Comparison of ENCODE assay signal across 25 cellular contexts in the genomic region with DNA sequence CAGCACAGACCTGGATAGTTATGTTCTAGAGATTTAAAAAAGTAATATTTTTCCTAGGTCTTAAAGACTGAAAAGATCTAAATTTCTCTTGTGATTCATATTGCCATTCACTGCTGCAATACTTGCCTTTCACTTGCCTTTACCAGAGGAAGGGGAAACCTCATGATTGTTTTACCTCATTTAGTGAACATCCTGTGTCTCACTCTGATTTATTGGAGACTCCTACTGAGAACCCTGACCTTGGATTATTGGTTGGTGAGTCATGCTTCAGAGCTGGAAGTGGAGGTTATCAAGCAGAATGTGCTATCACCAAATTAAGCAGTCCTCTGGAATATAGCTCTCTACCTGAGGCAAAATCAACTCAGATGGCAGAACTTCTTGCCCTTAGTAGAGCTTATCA.
A peak's percentile ranks its signal among the peaks of the same experiment; 100 is the strongest.
DNase-seq lines count a peak whose midpoint lies in the region; ATAC-seq and TF ChIP-seq lines count a peak whose summit lies in the region.
"Had no signal": no experiment of that assay in that cellular context is flagged by ENCODE, and none has a peak within 500 bp of the region (broad histone marks: within the 10 kb centered on the region; RNA-seq: fewer than 3 reads in every experiment).

No MANE protein-coding gene starts in this region.

- no peaks in the 10 kb centered on the region for H3K27me3 ChIP-seq in CD8-positive, alpha-beta memory T cell (ENCODE audit: insufficient read depth, low read length, poor library complexity, severe bottlenecking)
- H3K27me3 ChIP-seq in dorsolateral prefrontal cortex: no peaks in the 10 kb centered on the region
- H3K27me3 ChIP-seq: ascending aorta, heart left ventricle, uterus had no signal

- H3K4me1 ChIP-seq in CD8-positive, alpha-beta memory T cell (ENCODE audit: insufficient read depth, low read length): no peaks in the 10 kb centered on the region
- H3K4me1 ChIP-seq: ascending aorta, heart left ventricle, uterus had no signal

- H3K36me3 Mint-ChIP-seq in CD8-positive, alpha-beta memory T cell: no peaks in the 10 kb centered on the region
- H3K36me3 Mint-ChIP-seq: activated naive CD8-positive, alpha-beta T cell; CD4-positive, CD25-positive, alpha-beta regulatory T cell; stimulated activated naive B cell treated with anti-CD40 and anti-IgM and Interleukin-4, amounts not matched to agents 10 μg/mL and 1 μg/mL and 100 μg/mL, for 72 hours; WTC11 had no signal

- POLR2A ChIA-PET in CD8-positive, alpha-beta memory T cell (lab: Charles Lee): no interaction called here

- peaks cover 0 to 4% of the 10 kb centered on the region in 2 donors for H3K27me3 Mint-ChIP-seq in CD8-positive, alpha-beta memory T cell
- H3K27me3 Mint-ChIP-seq: activated T-helper 17 cell treated with anti-CD3 and anti-CD28 coated beads, Interleukin-2, amount 50 U/mL, for 72 hours; CD4-positive, CD25-positive, alpha-beta regulatory T cell; stimulated activated naive B cell treated with anti-CD40 and anti-IgM and Interleukin-4, amounts not matched to agents 10 μg/mL and 1 μg/mL and 100 μg/mL, for 72 hours had no signal

- CTCF ChIA-PET in CD8-positive, alpha-beta memory T cell (lab: Charles Lee): no interaction called here

- DNase-seq in ELR (ENCODE audit: low read depth) (peak; percentile 34), RKO (ENCODE audit: low spot score) (peak; percentile 11), dermis blood vessel endothelial cell (peak; percentile 55), omental fat pad (ENCODE audit: low spot score) (no peak), SK-N-DZ (ENCODE audit: low spot score) (no peak), dorsolateral prefrontal cortex (no peak)
- no peak for DNase-seq in CD8-positive, alpha-beta memory T cell
- DNase-seq: activated CD4-positive, alpha-beta T cell treated with anti-CD3 and anti-CD28 coated beads, Interleukin-2, amount 50 U/mL, for 4 hours; activated CD8-positive, alpha-beta memory T cell treated with anti-CD3 and anti-CD28 coated beads, Interleukin-2, amount 50 U/mL, for 4 hours; CD4-positive, CD25-positive, alpha-beta regulatory T cell; DMS 273 treated with DMSO at 0.1 percent for 48 hours; heart left ventricle; NCI-H1048; NCI-H1930; NCI-H2227 treated with DMSO at 0.1 percent for 48 hours; small intestine; stimulated activated CD4-positive, alpha-beta T cell treated with anti-CD3 and anti-CD28 coated beads, Interleukin-2, amount 100 ng/mL, for 24 hours; stimulated activated naive B cell treated with anti-CD40 and anti-IgM and Interleukin-4, amounts not matched to agents 10 μg/mL and 1 μg/mL and 100 μg/mL, for 72 hours; uterus had no signal

- H3K27ac ChIP-seq in CD8-positive, alpha-beta memory T cell (ENCODE audit: low read depth, low read length): no peak overlapping the region
- H3K27ac ChIP-seq in dorsolateral prefrontal cortex: no peak overlapping the region
- H3K27ac ChIP-seq: ascending aorta, heart left ventricle, KMS-11, uterus had no signal

- no peaks in the 10 kb centered on the region for H3K4me1 Mint-ChIP-seq in CD8-positive, alpha-beta memory T cell
- H3K4me1 Mint-ChIP-seq: activated T-helper 17 cell treated with anti-CD3 and anti-CD28 coated beads, Interleukin-2, amount 50 U/mL, for 72 hours; CD4-positive, CD25-positive, alpha-beta regulatory T cell; stimulated activated naive B cell treated with anti-CD40 and anti-IgM and Interleukin-4, amounts not matched to agents 10 μg/mL and 1 μg/mL and 100 μg/mL, for 72 hours had no signal

- intact Hi-C loops in dorsolateral prefrontal cortex (cut with DNase I): no loop called here

- H3K9me3 ChIP-seq in CD8-positive, alpha-beta memory T cell (ENCODE audit: low read length): no peaks in the 10 kb centered on the region
- H3K9me3 ChIP-seq: ascending aorta, heart left ventricle, uterus had no signal

- peaks cover 0 to 4% (median 0%) of the 10 kb centered on the region in 5 donors for H3K9me3 Mint-ChIP-seq in CD8-positive, alpha-beta memory T cell
- H3K9me3 Mint-ChIP-seq: activated T-helper 17 cell treated with anti-CD3 and anti-CD28 coated beads, Interleukin-2, amount 50 U/mL, for 72 hours; WTC11 had no signal

- no peak overlapping the region for H3K27ac Mint-ChIP-seq in CD8-positive, alpha-beta memory T cell
- H3K27ac Mint-ChIP-seq: activated naive CD8-positive, alpha-beta T cell; activated T-helper 17 cell treated with anti-CD3 and anti-CD28 coated beads, Interleukin-2, amount 50 U/mL, for 72 hours; CD4-positive, CD25-positive, alpha-beta regulatory T cell; stimulated activated naive B cell treated with anti-CD40 and anti-IgM and Interleukin-4, amounts not matched to agents 10 μg/mL and 1 μg/mL and 100 μg/mL, for 72 hours; WTC11 had no signal

- no peak overlapping the region for H3K4me3 Mint-ChIP-seq in CD8-positive, alpha-beta memory T cell
- H3K4me3 Mint-ChIP-seq: activated naive CD8-positive, alpha-beta T cell; activated T-helper 17 cell treated with anti-CD3 and anti-CD28 coated beads, Interleukin-2, amount 50 U/mL, for 72 hours; CD4-positive, CD25-positive, alpha-beta regulatory T cell; stimulated activated naive B cell treated with anti-CD40 and anti-IgM and Interleukin-4, amounts not matched to agents 10 μg/mL and 1 μg/mL and 100 μg/mL, for 72 hours; WTC11 had no signal

- no peaks in the 10 kb centered on the region for H3K36me3 ChIP-seq in CD8-positive, alpha-beta memory T cell (ENCODE audit: insufficient read depth, low read length)
- H3K36me3 ChIP-seq: ascending aorta, heart left ventricle, uterus had no signal

- peak; percentile 54 for ATAC-seq in omental fat pad (ENCODE audit: low FRiP score)
- no peak for ATAC-seq in GM18502 (IDR thresholded peaks at IDR 0.05; ENCODE audit: poor library complexity, unreplicated experiment)
- ATAC-seq: activated T-helper 17 cell treated with anti-CD3 and anti-CD28 coated beads, Interleukin-2, amount 50 U/mL, for 72 hours; heart left ventricle; stimulated activated naive B cell treated with anti-CD40 and anti-IgM and Interleukin-4, amounts not matched to agents 10 μg/mL and 1 μg/mL and 100 μg/mL, for 72 hours; WTC11 had no signal

- no peak for TF ChIP-seq CTCF in omental fat pad (IDR thresholded peaks at IDR 0.05)
- no peak for TF ChIP-seq CTCF in dorsolateral prefrontal cortex (IDR thresholded peaks at IDR 0.05 in 54 of 56, conservative IDR thresholded peaks at IDR 0.05 in 2 of 56; ENCODE audit: low read depth in 1 of 56, partially characterized antibody in 56 of 56)

- H3K4me3 ChIP-seq in CD8-positive, alpha-beta memory T cell (ENCODE audit: low read length): no peak overlapping the region
- H3K4me3 ChIP-seq in dorsolateral prefrontal cortex: no peak overlapping the region
- H3K4me3 ChIP-seq: ascending aorta, heart left ventricle, uterus had no signal

Comparison
In these comparisons a context has a peak if more than half of its experiments do, and no peak if none do; other contexts are left out.
1. DNase-seq: peak in ELR (single experiment), RKO (single experiment) and dermis blood vessel endothelial cell (single experiment); none in omental fat pad (single experiment), CD8-positive, alpha-beta memory T cell (0 of 5), SK-N-DZ (single experiment) and dorsolateral prefrontal cortex (0 of 10).